Comparison of ENCODE assay signal across 26 cellular contexts in the genomic region with DNA sequence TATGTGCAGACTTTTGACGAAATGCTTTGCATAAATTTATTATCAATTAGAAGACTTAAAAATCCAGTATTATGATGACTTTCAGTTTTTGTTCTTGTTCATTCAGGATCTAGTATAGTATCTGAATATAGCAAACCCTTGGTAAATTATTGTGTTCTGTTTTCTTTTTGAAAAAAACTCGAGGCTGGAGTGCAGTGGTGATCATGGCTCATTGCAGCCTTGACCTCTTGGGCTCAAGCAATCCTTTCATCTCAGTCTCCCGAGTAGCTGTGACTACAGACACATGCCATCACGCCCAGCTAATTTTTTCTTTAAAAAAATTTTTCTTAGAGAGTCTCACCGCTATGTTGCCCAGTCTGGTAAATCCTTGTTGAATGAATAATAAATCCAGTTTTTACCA. TPM values are rescaled to one million over a fixed set of nuclear protein-coding genes. Genes with fewer than 3 reads are reported as not detected.
DNase-seq lines count a peak whose midpoint lies in the region; ATAC-seq and TF ChIP-seq lines count a peak whose summit lies in the region.
"Had no signal": no experiment of that assay in that cellular context is flagged by ENCODE, and none has a peak within 500 bp of the region (broad histone marks: within the 10 kb centered on the region; RNA-seq: fewer than 3 reads in every experiment).

No MANE protein-coding gene starts in this region.

- no peaks in the 10 kb centered on the region for H3K9me2 ChIP-seq in HCT116 (ENCODE audit: insufficient read depth)

- peak in 2 of 3 experiments; percentile 10 to 19; a peak in 1 of 6 replicates for TF ChIP-seq CTCF in HCT116 (IDR thresholded peaks at IDR 0.05 in 2 of 3, conservative IDR thresholded peaks at IDR 0.05 in 1 of 3; ENCODE audit: borderline replicate concordance in 1 of 3, insufficient read depth in 1 of 3, low read depth in 2 of 3, low read length in 2 of 3)
- TF ChIP-seq CTCF in adrenal gland (IDR thresholded peaks at IDR 0.05), result peak in 4 of 6 experiments; percentile 7 to 20 (median 12)
- TF ChIP-seq CTCF in foreskin fibroblast (IDR thresholded peaks at IDR 0.05; ENCODE audit: low read depth, low read length), result peak; percentile 3
- TF ChIP-seq CTCF in neural progenitor cell (IDR thresholded peaks at IDR 0.05), result no peak
- TF ChIP-seq CTCF in Caco-2 (IDR thresholded peaks at IDR 0.05; ENCODE audit: insufficient read depth in 1 of 2, low read depth in 1 of 2, low read length in 1 of 2, severe bottlenecking in 1 of 2, unreplicated experiment in 1 of 2), result no peak

- CTCF ChIA-PET in HCT116 (lab: Charles Lee) (no interaction called here), Caco-2 (lab: Charles Lee) (no interaction called here)

- POLR2A ChIA-PET in HCT116 (lab: Charles Lee), result no interaction called here
- POLR2A ChIA-PET in Caco-2 (lab: Charles Lee), result no interaction called here

- RAD21 ChIA-PET in HCT116 (lab: Charles Lee; ENCODE audit: low non-redundant PET in 1 of 2, low total read pairs in 2 of 2, uncharacterized antibody in 2 of 2, unreplicated experiment in 2 of 2), result no interaction called here

- intact Hi-C loops in HCT116 (cut with micrococcal nuclease) (loop anchor here (10.0 kb wide), 1 partner anchor 527 kb away; no protein-coding TSS in a partner anchor), adrenal gland (cut with DNase I) (loop anchor here (10.0 kb wide), 2 partner anchors 67 to 247 kb away; no protein-coding TSS in a partner anchor), Caco-2 (cut with micrococcal nuclease; ENCODE audit: unreplicated experiment) (loop anchor here (10.0 kb wide), 2 partner anchors 177 to 517 kb away; no protein-coding TSS in a partner anchor)

- peaks cover 52% of the 10 kb centered on the region for H3K4me1 Mint-ChIP-seq in neural progenitor cell
- peaks cover 15% of the 10 kb centered on the region for H3K4me1 Mint-ChIP-seq in Caco-2 (ENCODE audit: low read depth, unreplicated experiment)

- H3K4me1 ChIP-seq in HCT116 (ENCODE audit: control insufficient read depth in 1 of 2, insufficient read depth in 2 of 2, low read length in 2 of 2) (peaks cover 40 to 43% of the 10 kb centered on the region in 2 experiments), adrenal gland (replicated peaks in 1 of 2) (peaks cover 26 to 43% of the 10 kb centered on the region in 2 donors), neural progenitor cell (peaks cover 36% of the 10 kb centered on the region), Caco-2 (peaks cover 26% of the 10 kb centered on the region)

- H3K27me3 ChIP-seq in HCT116 (ENCODE audit: insufficient read depth, low read length), result no peaks in the 10 kb centered on the region
- no peaks in the 10 kb centered on the region for H3K27me3 ChIP-seq in adrenal gland
- H3K27me3 ChIP-seq in neural progenitor cell, result peaks cover 1% of the 10 kb centered on the region
- H3K27me3 ChIP-seq in Caco-2 (replicated peaks; ENCODE audit: control insufficient read depth, insufficient read depth, low read length), result no peaks in the 10 kb centered on the region

- H3K27me3 Mint-ChIP-seq in neural progenitor cell (ENCODE audit: insufficient read depth, low read depth), result peaks cover 2% of the 10 kb centered on the region
- no peaks in the 10 kb centered on the region for H3K27me3 Mint-ChIP-seq in Caco-2 (ENCODE audit: insufficient read depth, unreplicated experiment)

- H4K20me1 ChIP-seq in HCT116 (ENCODE audit: insufficient read depth), result peaks cover 4% of the 10 kb centered on the region; the same call in 1 of the 2 replicates
- H4K20me1 ChIP-seq in neural progenitor cell (ENCODE audit: low read depth), result peaks cover 76% of the 10 kb centered on the region

- no peak for DNase-seq in HCT116 (ENCODE audit: low read depth, low spot score)
- peak in 6 of 7 donors; percentile 38 to 69 (median 50) for DNase-seq in adrenal gland
- DNase-seq in foreskin fibroblast, result peak in 1 of 2 donors; percentile 9
- DNase-seq in neural progenitor cell (ENCODE audit: low spot score), result no peak
- DNase-seq in 8988T, result no peak
- no peak for DNase-seq in Caco-2
- no peak for DNase-seq in NOMO-1 (lab: John Stamatoyannopoulos, UW; ENCODE audit: unreplicated experiment in 2 of 2)
- no peak for DNase-seq in NCI-H345 (lab: John Stamatoyannopoulos, UW)
- DNase-seq: activated B cell treated with CpG ODN at 0.5 μM for 24 hours; activated CD8-positive, alpha-beta T cell treated with anti-CD3 and anti-CD28 coated beads for 36 hours; activated naive CD4-positive, alpha-beta T cell treated with Interleukin-2 at 50 U/mL for 16 hours; activated T-cell treated with anti-CD3 and anti-CD28 coated beads, Interleukin-2, amount 50 U/mL, for 1 hour; amygdala; CD4-positive, alpha-beta memory T cell; DMS79; hypothalamus; KBM-7; MV-4-11; NCI-H1930; stimulated activated CD4-positive, alpha-beta T cell treated with anti-CD3 and anti-CD28 coated beads, Interleukin-4, amount 100 ng/mL, for 24 hours; transverse colon had no signal

- no peak overlapping the region for H3K4me3 ChIP-seq in HCT116 (replicated peaks in 1 of 2; ENCODE audit: low read depth in 1 of 2, low read length in 2 of 2)
- H3K4me3 ChIP-seq in adrenal gland, result no peak overlapping the region
- no peak overlapping the region for H3K4me3 ChIP-seq in foreskin fibroblast (ENCODE audit: low read depth in 1 of 2, low read length in 2 of 2)
- H3K4me3 ChIP-seq in neural progenitor cell, result no peak overlapping the region
- H3K4me3 ChIP-seq in Caco-2 (ENCODE audit: low read depth, low read length), result no peak overlapping the region
- H3K4me3 ChIP-seq: transverse colon had no signal

- H2AFZ ChIP-seq in HCT116 (ENCODE audit: low read depth, low read length, poor library complexity, severe bottlenecking) (no peak overlapping the region), neural progenitor cell (replicated peaks) (no peak overlapping the region)

- H3K27ac Mint-ChIP-seq in neural progenitor cell, result peak overlapping the region; percentile 28
- H3K27ac Mint-ChIP-seq in Caco-2 (ENCODE audit: unreplicated experiment), result no peak overlapping the region
- H3K27ac Mint-ChIP-seq: activated B cell treated with CpG ODN at 0.5 μM for 24 hours; activated CD8-positive, alpha-beta T cell treated with anti-CD3 and anti-CD28 coated beads for 36 hours; CD4-positive, alpha-beta memory T cell; natural killer cell treated with Interleukin-12 subunit alpha and Interleukin-12 subunit beta and Interleukin-15 and Interleukin-18, amount 100 ng/mL, for 72 hours; stimulated activated naive CD8-positive, alpha-beta T cell treated with anti-CD3 and anti-CD28 coated beads, Interleukin-15, Interleukin-2, amounts not matched to agents 100 ng/mL and 50 ng/mL, for 24 hours; T-helper 2 cell treated with Interferon-gamma antibody and Interleukin-4, amounts not matched to agents 5 μg/mL and 100 μg/mL, for 36 hours had no signal

- H3K9me3 Mint-ChIP-seq in neural progenitor cell, result no peaks in the 10 kb centered on the region
- no peaks in the 10 kb centered on the region for H3K9me3 Mint-ChIP-seq in Caco-2 (ENCODE audit: unreplicated experiment)
- H3K9me3 Mint-ChIP-seq: activated B cell treated with CpG ODN at 0.5 μM for 24 hours; activated CD8-positive, alpha-beta T cell treated with anti-CD3 and anti-CD28 coated beads for 36 hours; CD4-positive, alpha-beta memory T cell; natural killer cell treated with Interleukin-12 subunit alpha and Interleukin-12 subunit beta and Interleukin-15 and Interleukin-18, amount 100 ng/mL, for 72 hours; T-helper 2 cell treated with Interferon-gamma antibody and Interleukin-4, amounts not matched to agents 5 μg/mL and 100 μg/mL, for 36 hours had no signal

- BruUV-seq in HCT116 (replicated peaks; lab: Mats Ljungman, UMichigan) (no TSS peak), Caco-2 (replicated peaks; lab: Mats Ljungman, UMichigan) (no TSS peak)

- TF ChIP-seq RAD21 in HCT116 (IDR thresholded peaks at IDR 0.05; ENCODE audit: low read depth), result no peak

- H3F3A ChIP-seq in neural progenitor cell (ENCODE audit: low read depth), result peaks cover 48% of the 10 kb centered on the region

- peaks cover 23% of the 10 kb centered on the region for H3K36me3 Mint-ChIP-seq in neural progenitor cell
- H3K36me3 Mint-ChIP-seq in Caco-2 (ENCODE audit: insufficient read depth, unreplicated experiment), result peaks cover 7% of the 10 kb centered on the region
- H3K36me3 Mint-ChIP-seq: CD4-positive, alpha-beta memory T cell; natural killer cell treated with Interleukin-12 subunit alpha and Interleukin-12 subunit beta and Interleukin-15 and Interleukin-18, amount 100 ng/mL, for 72 hours had no signal

- H3K9ac ChIP-seq in HCT116 (ENCODE audit: low read length) (no peak overlapping the region), neural progenitor cell (no peak overlapping the region)

- 38 to 45% (median 42%) methylated on average over 5 of the region's 5 CpGs for WGBS in adrenal gland, 4 donors

- H3K79me2 ChIP-seq in HCT116 (ENCODE audit: insufficient read depth, low read length) (peaks cover 24% of the 10 kb centered on the region), neural progenitor cell (ENCODE audit: low read depth) (peaks cover 89% of the 10 kb centered on the region)

- TF ChIP-seq POLR2A in HCT116 (IDR thresholded peaks at IDR 0.05; ENCODE audit: borderline replicate concordance, extremely low read depth, insufficient read depth, insufficient read length) (no peak), adrenal gland (IDR thresholded peaks at IDR 0.05) (no peak)

- H3K4me2 ChIP-seq in HCT116 (ENCODE audit: low read length) (peak overlapping the region; percentile 82), neural progenitor cell (no peak overlapping the region)

- H3K9me3 ChIP-seq in HCT116 (ENCODE audit: control insufficient read depth in 1 of 2, insufficient read depth in 1 of 2, low read depth in 1 of 2, low read length in 2 of 2) (no peaks in the 10 kb centered on the region), adrenal gland (replicated peaks in 1 of 3) (no peaks in the 10 kb centered on the region), neural progenitor cell (ENCODE audit: low read depth) (no peaks in the 10 kb centered on the region), Caco-2 (no peaks in the 10 kb centered on the region)
- H3K9me3 ChIP-seq: transverse colon had no signal

- H3K4me3 Mint-ChIP-seq in neural progenitor cell (no peak overlapping the region), Caco-2 (ENCODE audit: unreplicated experiment) (no peak overlapping the region)
- H3K4me3 Mint-ChIP-seq: activated B cell treated with CpG ODN at 0.5 μM for 24 hours; activated CD8-positive, alpha-beta T cell treated with anti-CD3 and anti-CD28 coated beads for 36 hours; CD4-positive, alpha-beta memory T cell; natural killer cell treated with Interleukin-12 subunit alpha and Interleukin-12 subunit beta and Interleukin-15 and Interleukin-18, amount 100 ng/mL, for 72 hours; stimulated activated naive CD8-positive, alpha-beta T cell treated with anti-CD3 and anti-CD28 coated beads, Interleukin-15, Interleukin-2, amounts not matched to agents 100 ng/mL and 50 ng/mL, for 24 hours; T-helper 2 cell treated with Interferon-gamma antibody and Interleukin-4, amounts not matched to agents 5 μg/mL and 100 μg/mL, for 36 hours had no signal

- H3K36me3 ChIP-seq in HCT116 (ENCODE audit: control insufficient read depth in 1 of 2, insufficient read depth in 2 of 2, low read length in 2 of 2), result no peaks in the 10 kb centered on the region
- H3K36me3 ChIP-seq in adrenal gland (replicated peaks in 1 of 2), result no peaks in the 10 kb centered on the region
- H3K36me3 ChIP-seq in neural progenitor cell, result no peaks in the 10 kb centered on the region
- no peaks in the 10 kb centered on the region for H3K36me3 ChIP-seq in Caco-2 (ENCODE audit: control insufficient read depth, insufficient read depth, low read length)
- H3K36me3 ChIP-seq: transverse colon had no signal

- H3K27ac ChIP-seq in HCT116 (ENCODE audit: low read depth, low read length), result no peak overlapping the region
- peak overlapping the region in 3 of 5 donors; percentile 35 to 65 (median 49) for H3K27ac ChIP-seq in adrenal gland
- H3K27ac ChIP-seq in neural progenitor cell, result no peak overlapping the region
- H3K27ac ChIP-seq: transverse colon had no signal

- ATAC-seq in HCT116, result no peak
- ATAC-seq: activated CD8-positive, alpha-beta T cell treated with anti-CD3 and anti-CD28 coated beads for 36 hours; natural killer cell treated with Interleukin-12 subunit alpha and Interleukin-12 subunit beta and Interleukin-15 and Interleukin-18, amount 100 ng/mL, for 72 hours had no signal

RNA-seq across cellular contexts. Expression of gene FARP1, which starts 4.6 kb away (rescaled TPM):
- total RNA-seq in HCT116 (2021; ENCODE audit: unreplicated experiment) (30.5 TPM), adrenal gland (100 to 1,000 TPM in 2 of 8 donors, 10 to 100 TPM in 6; 39.9 to 304 (median 71.6) TPM), neural progenitor cell (ENCODE audit: low replicate concordance) (52.9 and 78.0 TPM in 2 replicates), Caco-2 (2022) (189 and 208 TPM in 2 replicates)
- 20.4 and 22.2 TPM in 2 replicates for polyA plus RNA-seq in HCT116 (2012)
- 100 to 1,000 TPM in 1 of 3 donors, 10 to 100 TPM in 2; 27.1 to 258 (median 36.6) TPM for polyA plus RNA-seq in adrenal gland

RNA-seq across cellular contexts. Expression of gene RNF113B, which starts 29.5 kb away (rescaled TPM):
- total RNA-seq in HCT116 (2021; ENCODE audit: unreplicated experiment) (not detected), adrenal gland (under 1 TPM in 1 of 8 donors, not detected in 7; 0.27 TPM), neural progenitor cell (ENCODE audit: low replicate concordance) (not detected in 2 replicates), Caco-2 (2022) (not detected in 2 replicates)
- polyA plus RNA-seq in HCT116 (2012), result not detected in 2 replicates
- polyA plus RNA-seq in adrenal gland, result under 1 TPM in 1 of 3 donors, not detected in 2; 0.15 TPM
- total RNA-seq: activated B cell treated with CpG ODN at 0.5 μM for 24 hours; activated CD8-positive, alpha-beta T cell treated with anti-CD3 and anti-CD28 coated beads for 36 hours; CD4-positive, alpha-beta memory T cell; H4; natural killer cell treated with Interleukin-12 subunit alpha and Interleukin-12 subunit beta and Interleukin-15 and Interleukin-18, amount 100 ng/mL, for 72 hours; pulmonary artery endothelial cell; transverse colon had no signal
- polyA plus RNA-seq: CD4-positive, alpha-beta memory T cell had no signal

Comparison
In these comparisons a context has a peak if more than half of its experiments do, and no peak if none do; other contexts are left out.
1. DNase-seq: peak in adrenal gland (6 of 7); none in HCT116 (single experiment), neural progenitor cell (single experiment), 8988T (single experiment), Caco-2 (0 of 2), NOMO-1 (0 of 2) and NCI-H345 (single experiment).
2. H3K27ac ChIP-seq: peak in adrenal gland (3 of 5); none in HCT116 (single experiment) and neural progenitor cell (single experiment).
3. CTCF ChIP-seq: peak in HCT116 (2 of 3), adrenal gland (4 of 6) and foreskin fibroblast (single experiment); none in neural progenitor cell (single experiment) and Caco-2 (0 of 2).